Comparison of ENCODE assay signal across 12 cellular contexts in the genomic region with DNA sequence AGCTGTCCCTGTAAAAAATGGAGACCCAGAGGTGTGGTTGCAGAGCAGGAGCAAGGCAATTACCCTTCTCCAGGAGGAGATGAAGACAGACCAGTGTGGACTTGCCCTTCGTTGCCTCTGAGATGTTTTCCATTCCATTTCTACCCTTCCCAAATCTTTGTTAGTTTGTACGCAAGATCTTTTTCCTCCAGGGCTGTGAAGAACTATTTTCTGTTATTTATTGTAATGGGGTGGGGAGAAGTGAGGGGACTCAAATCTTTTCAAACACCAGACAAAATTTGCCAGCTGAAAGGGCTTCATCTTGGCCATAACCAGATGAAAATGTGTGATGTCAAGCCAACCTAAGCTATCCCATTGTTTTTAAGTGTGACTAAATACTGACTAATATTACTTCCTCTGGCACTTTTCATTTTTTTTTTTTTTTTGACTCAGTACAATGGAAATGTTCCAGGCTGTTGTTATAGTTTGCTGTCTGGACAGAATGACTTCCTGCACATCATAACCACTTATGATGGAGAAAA.
DNase-seq lines count a peak whose midpoint lies in the region; ATAC-seq and TF ChIP-seq lines count a peak whose summit lies in the region.
"Had no signal": no experiment of that assay in that cellular context is flagged by ENCODE, and none has a peak within 500 bp of the region (broad histone marks: within the 10 kb centered on the region; RNA-seq: fewer than 3 reads in every experiment).

No MANE protein-coding gene starts in this region.

- H3K36me3 ChIP-seq in brain microvascular endothelial cell (replicated peaks) (no peaks in the 10 kb centered on the region), thoracic aorta (no peaks in the 10 kb centered on the region), HAP-1 (replicated peaks) (no peaks in the 10 kb centered on the region)

- DNase-seq in HS-5 (ENCODE audit: low read depth) (peak; percentile 72), brain microvascular endothelial cell (peak; percentile 53), hepatic stellate cell (ENCODE audit: low spot score) (peak; percentile 27), thoracic aorta (ENCODE audit: low spot score) (no peak), HAP-1 (ENCODE audit: low spot score in 2 of 2) (no peak), NCI-H774 (lab: John Stamatoyannopoulos, UW) (no peak)
- DNase-seq: activated CD8-positive, alpha-beta memory T cell treated with anti-CD3 and anti-CD28 coated beads, Interleukin-2, amount 50 U/mL, for 48 hours; MM.1S; SIG-M5; stimulated activated naive CD8-positive, alpha-beta T cell treated with anti-CD3 and anti-CD28 coated beads, Interleukin-15, Interleukin-2, amounts not matched to agents 100 U/mL and 50 U/mL, for 24 hours had no signal

- in situ Hi-C loops in brain microvascular endothelial cell (cut with HindIII; ENCODE audit: low pct_ligation_motif_present, low sequenced_read_pairs) = no loop called here
- in situ Hi-C loops in HAP-1 (cut with MboI; ENCODE audit: low sequenced_read_pairs) = no loop called here

- H3K4me3 ChIP-seq in brain microvascular endothelial cell (ENCODE audit: low read depth, low read length) (no peak overlapping the region), thoracic aorta (no peak overlapping the region), HAP-1 (no peak overlapping the region)
- H3K4me3 ChIP-seq: GM12878 had no signal

- H3K27me3 ChIP-seq in brain microvascular endothelial cell (replicated peaks) (no peaks in the 10 kb centered on the region), thoracic aorta (replicated peaks; ENCODE audit: insufficient read depth) (no peaks in the 10 kb centered on the region), HAP-1 (ENCODE audit: low read depth) (no peaks in the 10 kb centered on the region)

- ATAC-seq in thoracic aorta (ENCODE audit: insufficient number of reproducible peaks, low FRiP score, low read depth) = peak; percentile 62
- no peak for ATAC-seq in HG03039 (IDR thresholded peaks at IDR 0.05; ENCODE audit: unreplicated experiment)
- ATAC-seq: GM12878; stimulated activated naive CD8-positive, alpha-beta T cell treated with anti-CD3 and anti-CD28 coated beads, Interleukin-15, Interleukin-2, amounts not matched to agents 100 U/mL and 50 U/mL, for 24 hours had no signal

- H3K9me3 ChIP-seq in thoracic aorta (no peaks in the 10 kb centered on the region), HAP-1 (no peaks in the 10 kb centered on the region)

- peak overlapping the region; percentile 84 for H3K27ac ChIP-seq in brain microvascular endothelial cell
- peak overlapping the region in 1 of 2 donors; percentile 72 for H3K27ac ChIP-seq in thoracic aorta

- H3K4me1 ChIP-seq in thoracic aorta (ENCODE audit: control insufficient read depth in 1 of 2, low read depth in 2 of 2) = peaks cover 13 to 31% of the 10 kb centered on the region in 2 donors
- no peaks in the 10 kb centered on the region for H3K4me1 ChIP-seq in HAP-1

- TF ChIP-seq CTCF in brain microvascular endothelial cell (IDR thresholded peaks at IDR 0.05; ENCODE audit: low read depth, low read length, missing control alignments) (no peak), thoracic aorta (IDR thresholded peaks at IDR 0.05) (no peak)

Comparison
In these comparisons a context has a peak if more than half of its experiments do, and no peak if none do; other contexts are left out.
1. DNase-seq: peak in HS-5 (single experiment), brain microvascular endothelial cell (single experiment) and hepatic stellate cell (single experiment); none in thoracic aorta (single experiment), HAP-1 (0 of 2) and NCI-H774 (single experiment).